Comparison of ENCODE assay signal across 9 cellular contexts in the genomic region with DNA sequence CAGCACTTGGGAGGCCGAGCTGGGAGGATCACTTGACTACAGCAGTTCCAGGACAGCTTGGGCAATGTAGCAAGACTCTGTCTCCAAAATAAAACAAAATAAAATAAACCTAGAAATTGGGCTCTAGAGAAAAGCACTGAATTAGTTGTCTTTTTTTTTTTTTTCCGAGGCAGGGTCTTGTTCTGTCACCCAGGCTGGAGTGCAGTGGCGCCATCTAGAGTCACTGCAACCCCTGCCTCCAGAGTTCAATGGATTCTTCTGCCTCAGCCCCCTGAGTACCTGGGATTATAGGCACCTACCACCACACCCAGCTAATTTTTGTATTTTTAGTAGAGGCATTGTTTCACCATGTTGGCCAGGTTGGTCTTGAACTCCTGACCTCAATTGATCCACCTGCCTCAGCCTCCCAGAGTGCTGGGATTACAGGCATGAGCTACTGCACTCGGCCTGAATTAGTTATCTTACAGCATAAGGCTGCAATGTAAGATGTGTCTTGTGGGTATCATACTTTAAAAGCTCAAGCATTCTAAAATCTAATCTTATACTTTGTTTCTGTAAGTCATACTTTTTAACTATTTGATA. TPM values are rescaled to one million over a fixed set of nuclear protein-coding genes. Genes with fewer than 3 reads are reported as not detected.
A peak's percentile ranks its signal among the peaks of the same experiment; 100 is the strongest.
DNase-seq lines count a peak whose midpoint lies in the region; ATAC-seq and TF ChIP-seq lines count a peak whose summit lies in the region.
"Had no signal": no experiment of that assay in that cellular context is flagged by ENCODE, and none has a peak within 500 bp of the region (broad histone marks: within the 10 kb centered on the region; RNA-seq: fewer than 3 reads in every experiment).

No MANE protein-coding gene starts in this region.

- no peak overlapping the region for H3K4me2 ChIP-seq in OCI-LY3 (ENCODE audit: low read length)

- 53 to 56% methylated on average over 4 of the region's 4 CpGs for WGBS in tibial nerve, 2 donors

- peaks cover 13% of the 10 kb centered on the region for H3K27me3 Mint-ChIP-seq in activated naive CD8-positive, alpha-beta T cell treated with anti-CD3 and anti-CD28 coated beads for 36 hours

- no peak overlapping the region for H3K4me3 Mint-ChIP-seq in activated naive CD8-positive, alpha-beta T cell treated with anti-CD3 and anti-CD28 coated beads for 36 hours

- H3K27ac Mint-ChIP-seq in activated naive CD8-positive, alpha-beta T cell treated with anti-CD3 and anti-CD28 coated beads for 36 hours = no peak overlapping the region

- H3K27ac ChIP-seq in OCI-LY3 (ENCODE audit: low read length) (no peak overlapping the region), tibial nerve (no peak overlapping the region)

- TF ChIP-seq POLR2A in tibial nerve (IDR thresholded peaks at IDR 0.05) (no peak), GM18505 (IDR thresholded peaks at IDR 0.05; ENCODE audit: borderline replicate concordance, extremely low read depth, insufficient read depth, insufficient read length) (no peak)

- H3K4me1 Mint-ChIP-seq in activated naive CD8-positive, alpha-beta T cell treated with anti-CD3 and anti-CD28 coated beads for 36 hours = peaks cover 5% of the 10 kb centered on the region

- H3K79me2 ChIP-seq in OCI-LY3 (ENCODE audit: low read length) = no peaks in the 10 kb centered on the region

- H3K4me1 ChIP-seq in OCI-LY3 (ENCODE audit: low read length) (no peaks in the 10 kb centered on the region), tibial nerve (no peaks in the 10 kb centered on the region)

- no peaks in the 10 kb centered on the region for H4K20me1 ChIP-seq in OCI-LY3 (ENCODE audit: insufficient read depth, low read length)

- intact Hi-C loops in sciatic nerve (cut with DNase I) = no loop called here

- no peak for DNase-seq in GM10266 (ENCODE audit: extremely low spot score)
- peak; percentile 32 for DNase-seq in activated naive CD8-positive, alpha-beta T cell treated with anti-CD3 and anti-CD28 coated beads for 36 hours
- no peak for DNase-seq in kidney epithelial cell (ENCODE audit: low read depth)
- DNase-seq in tibial nerve (ENCODE audit: low spot score in 2 of 2) = peak in 1 of 2 donors; percentile 24
- DNase-seq in sciatic nerve (ENCODE audit: low spot score) = no peak
- no peak for DNase-seq in T1000 (lab: John Stamatoyannopoulos, UW)

- H3K9me3 Mint-ChIP-seq in activated naive CD8-positive, alpha-beta T cell treated with anti-CD3 and anti-CD28 coated beads for 36 hours = no peaks in the 10 kb centered on the region

- no peak overlapping the region for H2AFZ ChIP-seq in OCI-LY3 (ENCODE audit: low read depth, low read length)

- TF ChIP-seq EP300 in tibial nerve (IDR thresholded peaks at IDR 0.05) = no peak

- TF ChIP-seq CTCF in GM10266 (IDR thresholded peaks at IDR 0.05; ENCODE audit: control insufficient read depth, insufficient read depth, low read depth, missing control alignments) (peak; percentile 63), OCI-LY3 (IDR thresholded peaks at IDR 0.05; ENCODE audit: low read depth, low read length) (peak; percentile 61), kidney epithelial cell (IDR thresholded peaks at IDR 0.05; ENCODE audit: insufficient read depth, low read length, poor library complexity, severe bottlenecking) (peak; percentile 80), tibial nerve (IDR thresholded peaks at IDR 0.05) (peak in 4 of 5 experiments; percentile 24 to 43 (median 32))

- H3K27me3 ChIP-seq in OCI-LY3 (ENCODE audit: low read depth, low read length) = no peaks in the 10 kb centered on the region
- H3K27me3 ChIP-seq in kidney epithelial cell (ENCODE audit: control insufficient read depth, insufficient read depth, low read length) = no peaks in the 10 kb centered on the region
- peaks cover 0 to 4% of the 10 kb centered on the region in 2 donors for H3K27me3 ChIP-seq in tibial nerve

- ATAC-seq in sciatic nerve (no peak), GM18505 (IDR thresholded peaks at IDR 0.05; ENCODE audit: unreplicated experiment) (no peak)

- H3K36me3 ChIP-seq in OCI-LY3 (replicated peaks; ENCODE audit: low read depth, low read length) = no peaks in the 10 kb centered on the region
- H3K36me3 ChIP-seq in kidney epithelial cell (ENCODE audit: control insufficient read depth, insufficient read depth, low read length) = no peaks in the 10 kb centered on the region
- H3K36me3 ChIP-seq in tibial nerve = no peaks in the 10 kb centered on the region

- H3K4me3 ChIP-seq in OCI-LY3 (ENCODE audit: low read length) (no peak overlapping the region), kidney epithelial cell (ENCODE audit: low read depth, low read length) (no peak overlapping the region), tibial nerve (no peak overlapping the region)

- H3K36me3 Mint-ChIP-seq in activated naive CD8-positive, alpha-beta T cell treated with anti-CD3 and anti-CD28 coated beads for 36 hours = no peaks in the 10 kb centered on the region

- no peak overlapping the region for H3K9ac ChIP-seq in OCI-LY3 (ENCODE audit: low read length)

- no peaks in the 10 kb centered on the region for H3K9me3 ChIP-seq in OCI-LY3 (ENCODE audit: insufficient read depth, low read length)
- H3K9me3 ChIP-seq in tibial nerve = no peaks in the 10 kb centered on the region

RNA-seq across cellular contexts. Expression of a gene that starts 12.8 kb away (rescaled TPM):
- total RNA-seq in activated naive CD8-positive, alpha-beta T cell treated with anti-CD3 and anti-CD28 coated beads for 36 hours = 1 to 10 TPM in 1 of 2 experiments, under 1 TPM in 1; 0.92 to 1.1 TPM
- total RNA-seq in kidney epithelial cell = 1.5 TPM in 1 of 2 replicates, not detected in the other
- total RNA-seq in tibial nerve = not detected
- not detected for total RNA-seq in sciatic nerve
- total RNA-seq: skeletal muscle tissue had no signal

RNA-seq across cellular contexts. Expression of a gene that starts 18.1 kb away (rescaled TPM):
- total RNA-seq in activated naive CD8-positive, alpha-beta T cell treated with anti-CD3 and anti-CD28 coated beads for 36 hours = 10 to 100 TPM; 19.8 to 21.4 TPM
- 10.3 and 12.2 TPM in 2 replicates for total RNA-seq in kidney epithelial cell
- total RNA-seq in tibial nerve = 10 to 100 TPM in 3 of 4 donors, 1 to 10 TPM in 1; 9.6 to 28.8 (median 17.5) TPM
- 16.6 TPM for total RNA-seq in sciatic nerve
